2 cellular contexts compared by ENCODE assay signal in the genomic region with DNA sequence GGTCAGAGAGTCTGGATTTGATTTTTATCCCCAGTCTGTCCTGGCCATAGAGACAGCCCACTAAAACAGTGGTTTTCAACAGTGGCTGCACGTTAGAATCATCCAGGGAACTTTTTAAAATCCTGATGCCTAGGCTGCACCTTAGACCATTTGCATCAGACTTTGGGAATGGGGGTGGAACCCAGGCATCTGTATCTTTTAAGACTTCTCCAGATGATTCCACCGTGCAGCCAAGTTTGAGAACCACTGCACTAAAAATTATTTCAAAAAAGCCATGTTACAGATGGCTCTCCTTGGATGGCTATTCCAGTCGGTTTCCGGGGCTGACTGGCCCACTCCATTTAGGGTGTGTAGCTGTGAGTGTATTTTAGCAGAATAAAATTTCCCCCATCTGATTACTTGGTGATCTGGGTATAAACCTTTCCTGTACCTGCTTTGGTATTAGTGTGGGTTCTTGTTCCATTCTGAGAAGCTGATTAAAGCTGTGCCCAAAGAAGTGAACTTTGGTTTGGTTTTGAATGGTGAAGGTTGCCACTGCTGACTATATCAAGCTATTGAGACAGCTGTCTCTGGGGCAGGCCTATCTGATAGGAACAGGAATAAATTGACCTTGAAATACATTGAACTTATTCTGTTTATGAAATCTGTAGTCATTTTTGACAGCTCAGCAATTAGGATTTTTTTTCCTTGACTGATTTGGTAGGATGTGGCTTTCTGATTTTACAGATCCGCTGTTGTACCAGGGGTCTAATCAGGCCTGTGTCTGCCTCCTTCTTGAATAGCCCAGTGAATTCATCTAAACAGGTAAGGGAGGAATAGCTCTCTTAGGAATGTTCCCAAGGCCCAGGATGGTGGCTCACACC.
TF ChIP-seq lines count a peak whose summit lies in the region.

No MANE protein-coding gene starts in this region.

TF ChIP-seq in endothelial cell of umbilical vein, 7 proteins besides CTCF, POLR2A, EP300 and RAD21:
- TF ChIP-seq JUN (IDR thresholded peaks at IDR 0.05; ENCODE audit: borderline replicate concordance, insufficient read depth, insufficient read length, low read depth) (no peak), EZH2 (IDR thresholded peaks at IDR 0.05; ENCODE audit: borderline replicate concordance, low read depth, low read length, severe bottlenecking) (no peak), GATA2 (IDR thresholded peaks at IDR 0.05; ENCODE audit: insufficient read depth, insufficient read length, low read depth, low read length) (no peak), MYC (IDR thresholded peaks at IDR 0.05; ENCODE audit: low read depth, low read length) (no peak), POLR2AphosphoS5 (IDR thresholded peaks at IDR 0.05; ENCODE audit: insufficient read depth, low read depth, low read length) (no peak), FOS (IDR thresholded peaks at IDR 0.05; ENCODE audit: borderline replicate concordance, insufficient read depth, low read length) (no peak)
- TF ChIP-seq, protein P1, sequence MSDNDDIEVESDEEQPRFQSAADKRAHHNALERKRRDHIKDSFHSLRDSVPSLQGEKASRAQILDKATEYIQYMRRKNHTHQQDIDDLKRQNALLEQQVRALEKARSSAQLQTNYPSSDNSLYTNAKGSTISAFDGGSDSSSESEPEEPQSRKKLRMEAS (IDR thresholded peaks at IDR 0.05; ENCODE audit: insufficient read depth, insufficient read length) = no peak

TF ChIP-seq in HEK293T, 16 proteins besides CTCF, POLR2A, EP300 and RAD21:
- TF ChIP-seq ARNT (IDR thresholded peaks at IDR 0.05) = no peak
- TF ChIP-seq TARDBP (IDR thresholded peaks at IDR 0.05) = no peak
- no peak for TF ChIP-seq PKNOX1 (IDR thresholded peaks at IDR 0.05)
- TF ChIP-seq CTBP1 (IDR thresholded peaks at IDR 0.05; ENCODE audit: borderline replicate concordance) = no peak
- no peak for TF ChIP-seq L3MBTL2 (conservative IDR thresholded peaks at IDR 0.05)
- TF ChIP-seq SP1 (IDR thresholded peaks at IDR 0.05) = no peak
- no peak for TF ChIP-seq SUZ12 (IDR thresholded peaks at IDR 0.05)
- no peak for TF ChIP-seq ELF4 (IDR thresholded peaks at IDR 0.05)
